ENCODE assay signal across 13 cellular contexts in the genomic region with DNA sequence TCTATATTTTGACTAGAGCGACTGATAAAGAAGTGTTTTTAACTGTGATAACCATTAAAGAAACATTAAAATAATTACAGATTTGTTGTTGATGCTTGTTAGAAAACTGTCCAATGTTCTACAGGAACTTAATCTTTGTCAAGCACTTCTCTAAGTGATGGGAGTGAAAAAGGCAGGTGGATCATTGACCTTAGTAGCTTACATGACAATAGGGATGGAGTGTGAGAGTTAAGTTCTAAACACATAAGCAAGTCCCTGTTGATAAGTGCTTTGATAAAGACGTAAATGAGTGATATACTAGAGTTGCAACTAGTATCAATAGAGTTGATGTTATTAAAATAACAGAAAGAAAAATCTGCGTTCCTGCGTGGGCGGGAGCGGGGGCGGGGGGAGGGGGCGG.
A peak's percentile ranks its signal among the peaks of the same experiment; 100 is the strongest.
DNase-seq lines count a peak whose midpoint lies in the region; ATAC-seq and TF ChIP-seq lines count a peak whose summit lies in the region.
"Had no signal": no experiment of that assay in that cellular context is flagged by ENCODE, and none has a peak within 500 bp of the region (broad histone marks: within the 10 kb centered on the region; RNA-seq: fewer than 3 reads in every experiment).

No MANE protein-coding gene starts in this region.

- DNase-seq in GM23338 (ENCODE audit: low spot score) (peak; percentile 29), H9 (no peak), NCI-H748 (lab: John Stamatoyannopoulos, UW; ENCODE audit: unreplicated experiment) (peak; percentile 66), endothelial cell (ENCODE audit: low spot score) (no peak), left lung (no peak), NCI-H187 treated with DMSO at 0.1 percent for 48 hours (lab: John Stamatoyannopoulos, UW) (no peak), foreskin fibroblast (no peak)
- DNase-seq: BE2C; CD4-positive, alpha-beta memory T cell; DMS153 had no signal

- H4K20me1 ChIP-seq in GM23338 (replicated peaks; ENCODE audit: insufficient read depth) (no peaks in the 10 kb centered on the region), H9 (ENCODE audit: control insufficient read depth, insufficient read depth, insufficient read length) (no peaks in the 10 kb centered on the region)

- no peaks in the 10 kb centered on the region for H3F3A ChIP-seq in GM23338 (replicated peaks; ENCODE audit: low read depth)

- no peak overlapping the region for H3K4me3 Mint-ChIP-seq in GM23338
- no peak overlapping the region for H3K4me3 Mint-ChIP-seq in H9
- no peak overlapping the region for H3K4me3 Mint-ChIP-seq in endothelial cell (ENCODE audit: unreplicated experiment)
- H3K4me3 Mint-ChIP-seq: CD4-positive, alpha-beta memory T cell; IgD-negative memory B cell had no signal

- H3K18ac ChIP-seq in H9 (ENCODE audit: insufficient read length, low read depth, low read length), result no peak overlapping the region

- no peak overlapping the region for H2BK5ac ChIP-seq in H9 (ENCODE audit: insufficient read length, low read length)

- no peak overlapping the region for H4K5ac ChIP-seq in H9 (ENCODE audit: insufficient read length, low read depth, low read length)

- no peak overlapping the region for H3K27ac Mint-ChIP-seq in GM23338
- no peak overlapping the region for H3K27ac Mint-ChIP-seq in H9
- peak overlapping the region; percentile 68 for H3K27ac Mint-ChIP-seq in endothelial cell (ENCODE audit: unreplicated experiment)
- H3K27ac Mint-ChIP-seq: CD4-positive, alpha-beta memory T cell; IgD-negative memory B cell had no signal

- TF ChIP-seq CTCF in GM23338 (conservative IDR thresholded peaks at IDR 0.05; ENCODE audit: low read depth in 2 of 2) (no peak), H9 (conservative IDR thresholded peaks at IDR 0.05) (no peak), endothelial cell (IDR thresholded peaks at IDR 0.05; ENCODE audit: unreplicated experiment) (no peak), left lung (IDR thresholded peaks at IDR 0.05) (no peak), foreskin fibroblast (IDR thresholded peaks at IDR 0.05; ENCODE audit: low read depth, low read length) (no peak)

- H2BK120ac ChIP-seq in H9 (ENCODE audit: low read depth, low read length, poor library complexity, severe bottlenecking), result no peak overlapping the region

- H3T11ph ChIP-seq in H9 (ENCODE audit: low read length), result no peak overlapping the region

- no peaks in the 10 kb centered on the region for H3K23me2 ChIP-seq in H9 (ENCODE audit: insufficient read length, low read depth, low read length, poor library complexity, severe bottlenecking)

- H2BK15ac ChIP-seq in H9 (ENCODE audit: low read depth, low read length), result no peak overlapping the region

- H3K23ac ChIP-seq in H9 (ENCODE audit: insufficient read length, low read depth, low read length), result no peak overlapping the region

- ATAC-seq in GM23338, result peak; percentile 63
- no peak for ATAC-seq in left lung
- ATAC-seq: A549 had no signal

- H3K4me1 Mint-ChIP-seq in GM23338 (peaks cover 17% of the 10 kb centered on the region; the same call in 2 of the 3 replicates), H9 (peaks cover 20 to 21% of the 10 kb centered on the region in 2 experiments), endothelial cell (ENCODE audit: unreplicated experiment) (peaks cover 26% of the 10 kb centered on the region)
- H3K4me1 Mint-ChIP-seq: CD4-positive, alpha-beta memory T cell; IgD-negative memory B cell had no signal

- H3K79me2 ChIP-seq in GM23338 (replicated peaks; ENCODE audit: insufficient read depth), result no peaks in the 10 kb centered on the region
- no peaks in the 10 kb centered on the region for H3K79me2 ChIP-seq in H9 (ENCODE audit: insufficient read depth, low read length)

- H3K9me3 Mint-ChIP-seq in GM23338 (no peaks in the 10 kb centered on the region), H9 (no peaks in the 10 kb centered on the region), endothelial cell (ENCODE audit: unreplicated experiment) (no peaks in the 10 kb centered on the region)

- no peak overlapping the region for H4K8ac ChIP-seq in H9 (replicated peaks; ENCODE audit: insufficient read length, low read depth, low read length)

- H3K27me3 Mint-ChIP-seq in GM23338 (ENCODE audit: insufficient read depth, low read depth, poor library complexity) (no peaks in the 10 kb centered on the region), H9 (ENCODE audit: low read depth) (no peaks in the 10 kb centered on the region), endothelial cell (ENCODE audit: unreplicated experiment) (no peaks in the 10 kb centered on the region)
- H3K27me3 Mint-ChIP-seq: CD4-positive, alpha-beta memory T cell; IgD-negative memory B cell had no signal

- H2BK12ac ChIP-seq in H9 (ENCODE audit: insufficient read length, low read depth, low read length), result no peak overlapping the region

- no peak overlapping the region for H4K91ac ChIP-seq in H9 (ENCODE audit: insufficient read length, low read depth, low read length)

- no peaks in the 10 kb centered on the region for H3K27me3 ChIP-seq in GM23338 (ENCODE audit: insufficient read depth)
- H3K27me3 ChIP-seq in H9 (ENCODE audit: insufficient read depth, low read length), result no peaks in the 10 kb centered on the region
- no peaks in the 10 kb centered on the region for H3K27me3 ChIP-seq in left lung
- H3K27me3 ChIP-seq: BE2C had no signal

- no peak overlapping the region for H2BK20ac ChIP-seq in H9 (ENCODE audit: low read depth, low read length, poor library complexity, severe bottlenecking)

- H2AFZ ChIP-seq in GM23338, result no peak overlapping the region
- H2AFZ ChIP-seq in H9 (ENCODE audit: low read length), result no peak overlapping the region

- no peak overlapping the region for H3K27ac ChIP-seq in GM23338 (ENCODE audit: low read depth)
- no peak overlapping the region for H3K27ac ChIP-seq in H9 (ENCODE audit: insufficient read length, low read depth, low read length)
- no peak overlapping the region for H3K27ac ChIP-seq in left lung
- H3K27ac ChIP-seq: A549, C4-2B had no signal

- no peak overlapping the region for H3K9ac ChIP-seq in H9 (ENCODE audit: extremely low read depth, insufficient read length, low read length)

- H3K36me3 ChIP-seq in GM23338 (ENCODE audit: insufficient read depth) (no peaks in the 10 kb centered on the region), left lung (no peaks in the 10 kb centered on the region)
- H3K36me3 ChIP-seq: BE2C had no signal

- H3K4me3 ChIP-seq in GM23338 (peak overlapping the region; percentile 27; the same call in 1 of the 2 replicates), left lung (no peak overlapping the region), foreskin fibroblast (ENCODE audit: low read depth in 1 of 2, low read length in 2 of 2) (no peak overlapping the region)
- H3K4me3 ChIP-seq: A549 had no signal

- 100% methylated on average over 4 of the region's 8 CpGs for WGBS in H9 (ENCODE audit: extremely low coverage, insufficient read length, low lambda C conversion rate)

- peak overlapping the region; percentile 37 for H3K4me2 ChIP-seq in GM23338
- H3K4me2 ChIP-seq in H9 (ENCODE audit: insufficient read depth, insufficient read length, low read length), result peak overlapping the region; percentile 6
- H3K4me2 ChIP-seq: A549 had no signal

- no peak overlapping the region for H2AK5ac ChIP-seq in H9 (ENCODE audit: insufficient read length, low read length)

- H3K4me1 ChIP-seq in GM23338 (ENCODE audit: insufficient read depth) (peaks cover 10% of the 10 kb centered on the region), H9 (ENCODE audit: insufficient read depth, low read length) (peaks cover 4% of the 10 kb centered on the region; the same call in 1 of the 2 replicates), left lung (no peaks in the 10 kb centered on the region)
- H3K4me1 ChIP-seq: A549, BE2C had no signal

- H3K9me2 ChIP-seq in GM23338 (ENCODE audit: insufficient read depth), result no peaks in the 10 kb centered on the region

- no peaks in the 10 kb centered on the region for H3K36me3 Mint-ChIP-seq in GM23338 (ENCODE audit: low read depth)
- H3K36me3 Mint-ChIP-seq in H9 (ENCODE audit: insufficient read depth in 1 of 3, low read depth in 3 of 3), result no peaks in the 10 kb centered on the region
- H3K36me3 Mint-ChIP-seq in endothelial cell (ENCODE audit: low read depth, unreplicated experiment), result no peaks in the 10 kb centered on the region
- H3K36me3 Mint-ChIP-seq: CD4-positive, alpha-beta memory T cell; IgD-negative memory B cell had no signal

- no peak overlapping the region for H3K14ac ChIP-seq in H9 (ENCODE audit: insufficient read depth, low read length)

- H3K9me3 ChIP-seq in H9 (ENCODE audit: control insufficient read depth, low read depth, low read length) (no peaks in the 10 kb centered on the region), left lung (no peaks in the 10 kb centered on the region)
- H3K9me3 ChIP-seq: A549, BE2C had no signal

- no peak overlapping the region for H3K4ac ChIP-seq in H9 (ENCODE audit: low read depth, low read length)

- intact Hi-C loops in left lung (cut with DNase I), result no loop called here

- no peak overlapping the region for H3K56ac ChIP-seq in H9 (ENCODE audit: insufficient read length, low read depth, low read length)

- H3K79me1 ChIP-seq in H9 (ENCODE audit: insufficient read depth, low read depth, low read length, poor library complexity, severe bottlenecking), result no peaks in the 10 kb centered on the region

TF ChIP-seq in GM23338, 12 proteins besides CTCF, POLR2A, EP300 and RAD21 (continues in another document):
- TF ChIP-seq, protein P1, sequence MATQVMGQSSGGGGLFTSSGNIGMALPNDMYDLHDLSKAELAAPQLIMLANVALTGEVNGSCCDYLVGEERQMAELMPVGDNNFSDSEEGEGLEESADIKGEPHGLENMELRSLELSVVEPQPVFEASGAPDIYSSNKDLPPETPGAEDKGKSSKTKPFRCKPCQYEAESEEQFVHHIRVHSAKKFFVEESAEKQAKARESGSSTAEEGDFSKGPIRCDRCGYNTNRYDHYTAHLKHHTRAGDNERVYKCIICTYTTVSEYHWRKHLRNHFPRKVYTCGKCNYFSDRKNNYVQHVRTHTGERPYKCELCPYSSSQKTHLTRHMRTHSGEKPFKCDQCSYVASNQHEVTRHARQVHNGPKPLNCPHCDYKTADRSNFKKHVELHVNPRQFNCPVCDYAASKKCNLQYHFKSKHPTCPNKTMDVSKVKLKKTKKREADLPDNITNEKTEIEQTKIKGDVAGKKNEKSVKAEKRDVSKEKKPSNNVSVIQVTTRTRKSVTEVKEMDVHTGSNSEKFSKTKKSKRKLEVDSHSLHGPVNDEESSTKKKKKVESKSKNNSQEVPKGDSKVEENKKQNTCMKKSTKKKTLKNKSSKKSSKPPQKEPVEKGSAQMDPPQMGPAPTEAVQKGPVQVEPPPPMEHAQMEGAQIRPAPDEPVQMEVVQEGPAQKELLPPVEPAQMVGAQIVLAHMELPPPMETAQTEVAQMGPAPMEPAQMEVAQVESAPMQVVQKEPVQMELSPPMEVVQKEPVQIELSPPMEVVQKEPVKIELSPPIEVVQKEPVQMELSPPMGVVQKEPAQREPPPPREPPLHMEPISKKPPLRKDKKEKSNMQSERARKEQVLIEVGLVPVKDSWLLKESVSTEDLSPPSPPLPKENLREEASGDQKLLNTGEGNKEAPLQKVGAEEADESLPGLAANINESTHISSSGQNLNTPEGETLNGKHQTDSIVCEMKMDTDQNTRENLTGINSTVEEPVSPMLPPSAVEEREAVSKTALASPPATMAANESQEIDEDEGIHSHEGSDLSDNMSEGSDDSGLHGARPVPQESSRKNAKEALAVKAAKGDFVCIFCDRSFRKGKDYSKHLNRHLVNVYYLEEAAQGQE (IDR thresholded peaks at IDR 0.05; ENCODE audit: unreplicated experiment), result no peak
- TF ChIP-seq ZNF331 (CRISPR knock-in tag; IDR thresholded peaks at IDR 0.05; ENCODE audit: low read depth), result no peak

Comparison
In these comparisons a context has a peak if more than half of its experiments do, and no peak if none do; other contexts are left out.
1. DNase-seq: peak in GM23338 (single experiment) and NCI-H748 (single experiment); none in H9 (single experiment), endothelial cell (single experiment), left lung (0 of 2), NCI-H187 treated with DMSO at 0.1 percent for 48 hours (single experiment) and foreskin fibroblast (0 of 2).